ENCODE assay signal across 8 cellular contexts in genomic region chr3:51539291-51539891, GRCh38. TPM values are rescaled to one million over a fixed set of nuclear protein-coding genes. Genes with fewer than 3 reads are reported as not detected.
DNase-seq lines count a peak whose midpoint lies in the region; ATAC-seq and TF ChIP-seq lines count a peak whose summit lies in the region.

No MANE protein-coding gene starts in this region.

- H3K27ac ChIP-seq in DOHH2 (ENCODE audit: low read depth, low read length) (no peak overlapping the region), SJSA1 (peak overlapping the region; percentile 76), iPS-18a (ENCODE audit: low read length) (no peak overlapping the region)

- H3K9me3 ChIP-seq in DOHH2 (ENCODE audit: control insufficient read depth, insufficient read depth, low read length) (no peaks in the 10 kb centered on the region), SJSA1 (replicated peaks) (peaks cover 4% of the 10 kb centered on the region; the same call in 1 of the 2 replicates), iPS-18a (ENCODE audit: control insufficient read depth, low read depth, low read length) (no peaks in the 10 kb centered on the region), skeletal muscle satellite cell (replicated peaks; ENCODE audit: low read length) (no peaks in the 10 kb centered on the region)

- H3K4me1 ChIP-seq in DOHH2 (ENCODE audit: control insufficient read depth, low read length) (peaks cover 22% of the 10 kb centered on the region), SJSA1 (replicated peaks) (peaks cover 16% of the 10 kb centered on the region), iPS-18a (ENCODE audit: control insufficient read depth, low read depth, low read length) (peaks cover 11% of the 10 kb centered on the region), skeletal muscle satellite cell (ENCODE audit: control insufficient read depth, insufficient read depth, low read length) (peaks cover 21% of the 10 kb centered on the region)

- H3K4me3 ChIP-seq in DOHH2 (ENCODE audit: low read length) (peak overlapping the region; percentile 91), SJSA1 (peak overlapping the region; percentile 97), astrocyte of the spinal cord (ENCODE audit: low read depth, low read length) (peak overlapping the region; percentile 86), iPS-18a (ENCODE audit: low read length) (peak overlapping the region; percentile 85), skeletal muscle satellite cell (ENCODE audit: low read length) (peak overlapping the region; percentile 85)

- peak overlapping the region; percentile 92 for H3K4me3 Mint-ChIP-seq in HFFc6

- H3F3A ChIP-seq in DOHH2 (ENCODE audit: control insufficient read depth, insufficient read depth), result 0 out of 2 replicates have a peak, but pooled peaks cover 3% of the 10 kb centered on the region

- peaks cover 52% of the 10 kb centered on the region for H3K79me2 ChIP-seq in DOHH2 (ENCODE audit: control insufficient read depth, low read length)

- DNase-seq in HFFc6 (peak; percentile 56), SJSA1 (ENCODE audit: low read depth in 1 of 2, low spot score in 2 of 2) (peak; percentile 41 to 43), astrocyte of the spinal cord (ENCODE audit: low read depth, low spot score) (peak; percentile 56), SHP77 treated with DMSO at 0.1 percent for 48 hours (lab: John Stamatoyannopoulos, UW) (no peak)

- no peak for TF ChIP-seq CTCF in DOHH2 (IDR thresholded peaks at IDR 0.05; ENCODE audit: low read depth, low read length, poor library complexity, severe bottlenecking)
- TF ChIP-seq CTCF in HFFc6 (IDR thresholded peaks at IDR 0.05), result no peak
- no peak for TF ChIP-seq CTCF in astrocyte of the spinal cord (IDR thresholded peaks at IDR 0.05; ENCODE audit: low read depth, low read length)

- H3K36me3 ChIP-seq in DOHH2 (ENCODE audit: control insufficient read depth, low read length) (peaks cover 22% of the 10 kb centered on the region), SJSA1 (peaks cover 27% of the 10 kb centered on the region), iPS-18a (ENCODE audit: control insufficient read depth, low read depth, low read length) (peaks cover 4% of the 10 kb centered on the region), skeletal muscle satellite cell (ENCODE audit: insufficient read depth, low read length) (peaks cover 8% of the 10 kb centered on the region)

- H3K4me1 Mint-ChIP-seq in HFFc6 (ENCODE audit: low read depth), result peaks cover 60% of the 10 kb centered on the region

- in situ Hi-C loops in astrocyte of the spinal cord (cut with HindIII; ENCODE audit: low sequenced_read_pairs), result no loop called here

- H3K9me3 Mint-ChIP-seq in HFFc6, result no peaks in the 10 kb centered on the region

- no peaks in the 10 kb centered on the region for H4K20me1 ChIP-seq in DOHH2 (ENCODE audit: control insufficient read depth, insufficient read depth, low read depth, low read length)

- ATAC-seq in GM21390 (IDR thresholded peaks at IDR 0.05; ENCODE audit: unreplicated experiment), result no peak

- H3K9me2 ChIP-seq in DOHH2 (replicated peaks; ENCODE audit: control insufficient read depth, low read length), result no peaks in the 10 kb centered on the region

- no peaks in the 10 kb centered on the region; the same call in 1 of the 2 replicates for H3K27me3 Mint-ChIP-seq in HFFc6 (ENCODE audit: insufficient read depth)

- H3K4me2 ChIP-seq in DOHH2 (ENCODE audit: low read length) (peak overlapping the region; percentile 70), skeletal muscle satellite cell (ENCODE audit: low read length) (peak overlapping the region; percentile 95)

- peak overlapping the region; percentile 91 for H3K27ac Mint-ChIP-seq in HFFc6

- H3K9ac ChIP-seq in iPS-18a (ENCODE audit: low read length) (peak overlapping the region; percentile 90), skeletal muscle satellite cell (ENCODE audit: low read depth, low read length) (peak overlapping the region; percentile 99)

- no peaks in the 10 kb centered on the region for H3K36me3 Mint-ChIP-seq in HFFc6 (ENCODE audit: low read depth)

- no peaks in the 10 kb centered on the region for H3K27me3 ChIP-seq in DOHH2 (ENCODE audit: control insufficient read depth, low read length)
- no peaks in the 10 kb centered on the region for H3K27me3 ChIP-seq in SJSA1 (replicated peaks)
- H3K27me3 ChIP-seq in iPS-18a (ENCODE audit: control insufficient read depth, insufficient read depth, low read length), result no peaks in the 10 kb centered on the region
- H3K27me3 ChIP-seq in skeletal muscle satellite cell (ENCODE audit: control insufficient read depth, insufficient read depth, low read length), result no peaks in the 10 kb centered on the region

RNA-seq across cellular contexts. Expression of gene RAD54L2, which starts 0.9 kb away (rescaled TPM):
- 10 to 100 TPM; 18.6 to 21.3 (median 19.5) TPM for total RNA-seq in HFFc6 (2021; fragmentation: NEBNext Ultra II Directional; extraction: Animal tissue kit (Norgen Biotek cat#: 25700))
- 9.7 and 16.7 TPM in 2 replicates for total RNA-seq in SJSA1 (2014; rRNA removed; shearing (Covaris generic))
- 14.0 and 16.5 TPM in 2 replicates for total RNA-seq in skeletal muscle satellite cell (2012; rRNA removed)

RNA-seq across cellular contexts. Expression of gene DCAF1, which starts 39.6 kb away (rescaled TPM):
- 10 to 100 TPM; 15.3 to 20.4 (median 18.9) TPM for total RNA-seq in HFFc6 (2021; fragmentation: NEBNext Ultra II Directional; extraction: Animal tissue kit (Norgen Biotek cat#: 25700))
- total RNA-seq in SJSA1 (2014; rRNA removed; shearing (Covaris generic)), result 5.0 and 9.0 TPM in 2 replicates
- total RNA-seq in skeletal muscle satellite cell (2012; rRNA removed), result 11.8 and 11.9 TPM in 2 replicates
